Comparison of ENCODE assay signal across 1 cellular context in genomic region chr20:63741676-63742380, GRCh38.
TF ChIP-seq lines count a peak whose summit lies in the region.

No MANE protein-coding gene starts in this region.

TF ChIP-seq in H1, 55 proteins besides CTCF, POLR2A, EP300 and RAD21:
- no peak for TF ChIP-seq TBP (IDR thresholded peaks at IDR 0.05; ENCODE audit: low read depth, low read length)
- no peak for TF ChIP-seq ATF2 (IDR thresholded peaks at IDR 0.05; ENCODE audit: low read length)
- no peak for TF ChIP-seq YY1 (IDR thresholded peaks at IDR 0.05; ENCODE audit: low read depth, low read length)
